Comparison of ENCODE assay signal across 18 cellular contexts in genomic region chr4:32991663-32992062, GRCh38.
DNase-seq lines count a peak whose midpoint lies in the region; ATAC-seq and TF ChIP-seq lines count a peak whose summit lies in the region.
"Had no signal": no experiment of that assay in that cellular context is flagged by ENCODE, and none has a peak within 500 bp of the region (broad histone marks: within the 10 kb centered on the region; RNA-seq: fewer than 3 reads in every experiment).

No MANE protein-coding gene starts in this region.

- TF ChIP-seq CTCF in MCF 10A (IDR thresholded peaks at IDR 0.05; ENCODE audit: unreplicated experiment), result no peak
- no peak for TF ChIP-seq CTCF in mammary epithelial cell (conservative IDR thresholded peaks at IDR 0.05 in 1 of 2, IDR thresholded peaks at IDR 0.05 in 1 of 2; ENCODE audit: extremely low read depth in 1 of 2, insufficient read depth in 1 of 2, low read depth in 1 of 2, low read length in 2 of 2)
- TF ChIP-seq CTCF in fibroblast of pulmonary artery (IDR thresholded peaks at IDR 0.05; ENCODE audit: low read length, missing control alignments), result no peak
- TF ChIP-seq CTCF in endothelial cell (IDR thresholded peaks at IDR 0.05; ENCODE audit: unreplicated experiment), result no peak

- H3K9me3 Mint-ChIP-seq in MCF 10A (ENCODE audit: unreplicated experiment), result no peaks in the 10 kb centered on the region
- H3K9me3 Mint-ChIP-seq in endothelial cell (ENCODE audit: unreplicated experiment), result no peaks in the 10 kb centered on the region

- BruUV-seq in MCF 10A (replicated peaks; lab: Mats Ljungman, UMichigan) (no TSS peak), mammary epithelial cell (replicated peaks; lab: Mats Ljungman, UMichigan) (no TSS peak)

- no peak overlapping the region for H3K4me2 ChIP-seq in mammary epithelial cell (ENCODE audit: insufficient read depth, low read depth, low read length)
- H3K4me2 ChIP-seq: A549, BLaER1 had no signal

- H3K4me1 Mint-ChIP-seq in MCF 10A (ENCODE audit: insufficient read depth, unreplicated experiment), result no peaks in the 10 kb centered on the region
- H3K4me1 Mint-ChIP-seq in endothelial cell (ENCODE audit: unreplicated experiment), result no peaks in the 10 kb centered on the region
- H3K4me1 Mint-ChIP-seq: CD14-positive monocyte; CD4-positive, alpha-beta memory T cell had no signal

- ATAC-seq in sciatic nerve (no peak), HG02610 (IDR thresholded peaks at IDR 0.05; ENCODE audit: unreplicated experiment) (no peak)
- ATAC-seq: A549, GM12878, K562 had no signal

- no peaks in the 10 kb centered on the region for H4K20me1 ChIP-seq in mammary epithelial cell (ENCODE audit: insufficient read depth, low read length)
- H4K20me1 ChIP-seq: BLaER1 had no signal

- H3K4me1 ChIP-seq in mammary epithelial cell (ENCODE audit: insufficient read depth, low read length), result no peaks in the 10 kb centered on the region
- H3K4me1 ChIP-seq: A549, BLaER1, HAP-1 had no signal

- H3K36me3 Mint-ChIP-seq in MCF 10A (ENCODE audit: insufficient read depth, unreplicated experiment), result no peaks in the 10 kb centered on the region
- H3K36me3 Mint-ChIP-seq in endothelial cell (ENCODE audit: low read depth, unreplicated experiment), result no peaks in the 10 kb centered on the region
- H3K36me3 Mint-ChIP-seq: CD14-positive monocyte; CD4-positive, alpha-beta memory T cell had no signal

- H3K79me2 ChIP-seq in mammary epithelial cell (ENCODE audit: insufficient read depth, low read length), result no peaks in the 10 kb centered on the region

- H3K4me3 Mint-ChIP-seq in MCF 10A (ENCODE audit: unreplicated experiment) (no peak overlapping the region), endothelial cell (ENCODE audit: unreplicated experiment) (no peak overlapping the region)
- H3K4me3 Mint-ChIP-seq: CD14-positive monocyte; CD4-positive, alpha-beta memory T cell had no signal

- no peaks in the 10 kb centered on the region for H3K27me3 ChIP-seq in mammary epithelial cell (ENCODE audit: insufficient read depth, low read length)
- H3K27me3 ChIP-seq: BLaER1 had no signal

- H3K36me3 ChIP-seq in mammary epithelial cell (ENCODE audit: insufficient read depth, low read length), result no peaks in the 10 kb centered on the region
- H3K36me3 ChIP-seq: BLaER1, HAP-1 had no signal

- H3K4me3 ChIP-seq in mammary epithelial cell (replicated peaks in 1 of 3; ENCODE audit: insufficient read depth in 1 of 3, low read depth in 2 of 3, low read length in 3 of 3) (no peak overlapping the region), fibroblast of pulmonary artery (replicated peaks; ENCODE audit: low read depth, low read length) (no peak overlapping the region)
- H3K4me3 ChIP-seq: A549, BLaER1, GM12878, HAP-1, K562 had no signal

- DNase-seq in MCF 10A (ENCODE audit: unreplicated experiment), result peak; percentile 4
- DNase-seq in mammary epithelial cell, result no peak
- DNase-seq in amniotic epithelial cell (ENCODE audit: low read depth), result peak; percentile 57
- peak; percentile 17 for DNase-seq in fibroblast of pulmonary artery (ENCODE audit: low read depth)
- DNase-seq in sciatic nerve (ENCODE audit: low spot score), result no peak
- no peak for DNase-seq in endothelial cell (ENCODE audit: low spot score)
- DNase-seq: CD4-positive, alpha-beta memory T cell; DMS153; DMS79; IMR-90 had no signal

- CTCF ChIA-PET in MCF 10A (lab: Yijun Ruan, JAX) (no interaction called here), mammary epithelial cell (lab: Charles Lee; ENCODE audit: low non-redundant PET) (no interaction called here)

- intact Hi-C loops in MCF 10A (cut with micrococcal nuclease) (no loop called here), mammary epithelial cell (cut with micrococcal nuclease) (no loop called here), sciatic nerve (cut with DNase I) (no loop called here)

- POLR2A ChIA-PET in MCF 10A (lab: Yijun Ruan, JAX), result no interaction called here

- H3K27ac Mint-ChIP-seq in MCF 10A (ENCODE audit: low read depth, unreplicated experiment), result no peak overlapping the region
- H3K27ac Mint-ChIP-seq in endothelial cell (ENCODE audit: unreplicated experiment), result no peak overlapping the region
- H3K27ac Mint-ChIP-seq: CD14-positive monocyte; CD4-positive, alpha-beta memory T cell had no signal

- no peak overlapping the region for H3K27ac ChIP-seq in mammary epithelial cell (ENCODE audit: insufficient read depth, low read depth, low read length)
- H3K27ac ChIP-seq: 22Rv1, A549, BLaER1 had no signal

- 100% methylated on average over 1 of the region's 1 CpG for WGBS in mammary epithelial cell (ENCODE audit: low coverage, missing lambda C conversion rate)

- H3K9ac ChIP-seq in mammary epithelial cell (ENCODE audit: insufficient read depth, low read length), result no peak overlapping the region
- H3K9ac ChIP-seq: BLaER1 had no signal

- no peak overlapping the region for H2AFZ ChIP-seq in mammary epithelial cell (ENCODE audit: low read depth, low read length)

- H3K9me3 ChIP-seq in mammary epithelial cell (replicated peaks; ENCODE audit: insufficient read depth, low read length), result no peaks in the 10 kb centered on the region
- H3K9me3 ChIP-seq: A549, BLaER1, HAP-1 had no signal

- dilution Hi-C loops in mammary epithelial cell (cut with HindIII; ENCODE audit: low sequenced_read_pairs), result no loop called here

- H3K27me3 Mint-ChIP-seq in MCF 10A (ENCODE audit: insufficient read depth, unreplicated experiment) (no peaks in the 10 kb centered on the region), endothelial cell (ENCODE audit: unreplicated experiment) (no peaks in the 10 kb centered on the region)
- H3K27me3 Mint-ChIP-seq: CD4-positive, alpha-beta memory T cell had no signal

- in situ Hi-C loops in mammary epithelial cell (cut with MboI; ENCODE audit: low sequenced_read_pairs in 2 of 2), result no loop called here

Comparison
In these comparisons a context has a peak if more than half of its experiments do, and no peak if none do; other contexts are left out.
1. DNase-seq: peak in MCF 10A (single experiment), amniotic epithelial cell (single experiment) and fibroblast of pulmonary artery (single experiment); none in mammary epithelial cell (single experiment), sciatic nerve (single experiment) and endothelial cell (single experiment).